ENCODE assay signal across 8 cellular contexts in genomic region chr17:45019177-45019711, GRCh38. TPM values are rescaled to one million over a fixed set of nuclear protein-coding genes. Genes with fewer than 3 reads are reported as not detected.
A peak's percentile ranks its signal among the peaks of the same experiment; 100 is the strongest.
DNase-seq lines count a peak whose midpoint lies in the region; TF ChIP-seq lines count a peak whose summit lies in the region.

No MANE protein-coding gene starts in this region.

- peak; percentile 13 to 44 (median 34) for TF ChIP-seq CTCF in testis (IDR thresholded peaks at IDR 0.05)

- TF ChIP-seq POLR2A in erythroblast (IDR thresholded peaks at IDR 0.05; ENCODE audit: low read length) (no peak), testis (IDR thresholded peaks at IDR 0.05) (no peak)

- H3K36me3 ChIP-seq in testis (ENCODE audit: low read depth, missing control alignments) (no peaks in the 10 kb centered on the region), Karpas-422 (ENCODE audit: insufficient read depth, low read length) (no peaks in the 10 kb centered on the region)

- H3K79me2 ChIP-seq in Karpas-422 (ENCODE audit: low read length) = no peaks in the 10 kb centered on the region

- H3K9me3 ChIP-seq in testis (no peaks in the 10 kb centered on the region), Karpas-422 (ENCODE audit: low read length) (no peaks in the 10 kb centered on the region)

- H3K4me1 ChIP-seq in testis (peaks cover 34% of the 10 kb centered on the region), Karpas-422 (ENCODE audit: low read length) (peaks cover 27% of the 10 kb centered on the region)

- intact Hi-C loops in testis (cut with DNase I; ENCODE audit: low total_unique reads) = loop anchor here (10.0 kb wide), 1 partner anchor 244 kb away; no protein-coding TSS in a partner anchor

- H3K27me3 ChIP-seq in testis (no peaks in the 10 kb centered on the region), Karpas-422 (ENCODE audit: low read length) (no peaks in the 10 kb centered on the region)

- H3K9me2 ChIP-seq in Karpas-422 (replicated peaks; ENCODE audit: insufficient read depth, low read length) = no peaks in the 10 kb centered on the region

- WGBS in testis, 2 donors = 5 to 33% methylated on average over 1 to 47 of the region's 54 CpGs

- H3K4me3 ChIP-seq in testis (peak overlapping the region; percentile 43 to 56), Karpas-422 (ENCODE audit: low read length) (no peak overlapping the region)

- H3K9ac ChIP-seq in Karpas-422 (ENCODE audit: low read length) = no peak overlapping the region

- no peak overlapping the region for H2AFZ ChIP-seq in Karpas-422 (ENCODE audit: low read length)

- peak; percentile 77 for DNase-seq in activated CD8-positive, alpha-beta memory T cell treated with anti-CD3 and anti-CD28 coated beads for 24 hours
- DNase-seq in activated CD8-positive, alpha-beta memory T cell treated with anti-CD3 and anti-CD28 coated beads, Interleukin-2, amount 50 U/mL, for 4 hours = no peak
- DNase-seq in NCI-H2196 treated with DMSO at 0.1 percent for 48 hours (lab: John Stamatoyannopoulos, UW; ENCODE audit: unreplicated experiment) (peak; percentile 44), erythroblast (lab: John Stamatoyannopoulos, UW) (peak; percentile 54 to 73), myocyte (ENCODE audit: low read depth) (peak; percentile 61), testis (peak; percentile 35), Karpas-422 (no peak)
- DNase-seq in activated CD8-positive, alpha-beta memory T cell treated with anti-CD3 and anti-CD28 coated beads for 48 hours (ENCODE audit: low read depth in 2 of 3, low spot score in 2 of 3) = peak; percentile 20 to 21 (median 21)

- H3K4me2 ChIP-seq in Karpas-422 (ENCODE audit: low read depth, low read length, poor library complexity, severe bottlenecking) = no peak overlapping the region

- H4K20me1 ChIP-seq in Karpas-422 (ENCODE audit: insufficient read depth, low read depth, low read length) = peaks cover 16% of the 10 kb centered on the region; the same call in 1 of the 2 replicates

- no peak overlapping the region for H3K27ac ChIP-seq in testis
- no peak overlapping the region for H3K27ac ChIP-seq in Karpas-422 (ENCODE audit: low read length)

RNA-seq across cellular contexts. Expression of gene DCAKD, which starts 32.2 kb away (rescaled TPM):
- total RNA-seq in myocyte (67.0 and 75.5 TPM in 2 replicates), testis (10 to 100 TPM; 63.1 to 72.5 TPM)
- polyA plus RNA-seq in myocyte (2012) = 57.9 TPM
- polyA plus RNA-seq in testis (ENCODE audit: insufficient read depth, low read depth, low replicate concordance) = 33.2 TPM
- 29.4 and 29.8 TPM in 2 replicates for total RNA-seq in Karpas-422 (2014; rRNA removed; shearing (Covaris generic); ENCODE audit: low replicate concordance)

RNA-seq across cellular contexts. Expression of gene NMT1, which starts 41.9 kb away (rescaled TPM):
- 80.3 and 88.7 TPM in 2 replicates for total RNA-seq in myocyte
- 114 TPM for polyA plus RNA-seq in myocyte (2012)
- total RNA-seq in testis = 10 to 100 TPM; 76.1 to 79.0 TPM
- polyA plus RNA-seq in testis (ENCODE audit: insufficient read depth, low read depth, low replicate concordance) = 143 TPM
- total RNA-seq in Karpas-422 (2014; rRNA removed; shearing (Covaris generic); ENCODE audit: low replicate concordance) = 48.5 and 53.2 TPM in 2 replicates

RNA-seq across cellular contexts. Expression of gene C1QL1, which starts 51.1 kb away (rescaled TPM):
- total RNA-seq in myocyte (0.11 TPM in 1 of 2 replicates, not detected in the other), testis (1 to 10 TPM in 1 of 2 donors, under 1 TPM in 1; 0.74 to 1.3 TPM)
- polyA plus RNA-seq in myocyte (2012) = 0.84 TPM
- polyA plus RNA-seq in testis (ENCODE audit: insufficient read depth, low read depth, low replicate concordance) = 1.7 TPM
- not detected in 2 replicates for total RNA-seq in Karpas-422 (2014; rRNA removed; shearing (Covaris generic); ENCODE audit: low replicate concordance)

Comparison
In these comparisons a context has a peak if more than half of its experiments do, and no peak if none do; other contexts are left out.
1. DNase-seq: peak in activated CD8-positive, alpha-beta memory T cell treated with anti-CD3 and anti-CD28 coated beads for 24 hours (single experiment), NCI-H2196 treated with DMSO at 0.1 percent for 48 hours (single experiment), activated CD8-positive, alpha-beta memory T cell treated with anti-CD3 and anti-CD28 coated beads for 48 hours (3 of 3), erythroblast (2 of 2), myocyte (single experiment) and testis (single experiment); none in activated CD8-positive, alpha-beta memory T cell treated with anti-CD3 and anti-CD28 coated beads, Interleukin-2, amount 50 U/mL, for 4 hours (single experiment) and Karpas-422 (single experiment).